Comparison of ENCODE assay signal across 19 cellular contexts in genomic region chr7:123752534-123752933, GRCh38.
"Had no signal": no experiment of that assay in that cellular context is flagged by ENCODE, and none has a peak within 500 bp of the region (broad histone marks: within the 10 kb centered on the region; RNA-seq: fewer than 3 reads in every experiment).

No MANE protein-coding gene starts in this region.

- H3K27me3 Mint-ChIP-seq: activated CD4-positive, alpha-beta memory T cell treated with anti-CD3 and anti-CD28 coated beads, Interleukin-2, amount 10 ng/mL, durations not matched to agents 7 days and 5 days; memory B cell; naive thymus-derived CD8-positive, alpha-beta T cell; progenitor cell of endocrine pancreas; stimulated activated naive B cell treated with anti-CD40 and anti-IgM and Interleukin-4, amounts not matched to agents 10 μg/mL and 1 μg/mL and 100 μg/mL, for 72 hours; T-helper 17 cell had no signal

- H3K4me3 ChIP-seq: gastroesophageal sphincter, right atrium auricular region, tibial nerve had no signal

- H3K9me3 ChIP-seq: gastroesophageal sphincter, right atrium auricular region, tibial nerve had no signal

- H3K4me3 Mint-ChIP-seq: activated CD4-positive, alpha-beta memory T cell treated with anti-CD3 and anti-CD28 coated beads, Interleukin-2, amount 10 ng/mL, durations not matched to agents 7 days and 5 days; activated T-cell treated with anti-CD3 and anti-CD28 coated beads, Interleukin-2, amount 50 U/mL, for 4 hours; memory B cell; naive thymus-derived CD8-positive, alpha-beta T cell; stimulated activated naive B cell treated with anti-CD40 and anti-IgM and Interleukin-4, amounts not matched to agents 10 μg/mL and 1 μg/mL and 100 μg/mL, for 72 hours; T-helper 17 cell had no signal

- H3K27ac Mint-ChIP-seq: activated CD4-positive, alpha-beta memory T cell treated with anti-CD3 and anti-CD28 coated beads, Interleukin-2, amount 10 ng/mL, durations not matched to agents 7 days and 5 days; memory B cell; progenitor cell of endocrine pancreas; stimulated activated naive B cell treated with anti-CD40 and anti-IgM and Interleukin-4, amounts not matched to agents 10 μg/mL and 1 μg/mL and 100 μg/mL, for 72 hours; T-helper 17 cell had no signal

- H3K36me3 ChIP-seq: gastroesophageal sphincter, right atrium auricular region, tibial nerve had no signal

- H3K9me3 Mint-ChIP-seq: activated CD4-positive, alpha-beta memory T cell treated with anti-CD3 and anti-CD28 coated beads, Interleukin-2, amount 10 ng/mL, durations not matched to agents 7 days and 5 days; activated T-cell treated with anti-CD3 and anti-CD28 coated beads, Interleukin-2, amount 50 U/mL, for 4 hours; memory B cell; naive thymus-derived CD8-positive, alpha-beta T cell; stimulated activated naive B cell treated with anti-CD40 and anti-IgM and Interleukin-4, amounts not matched to agents 10 μg/mL and 1 μg/mL and 100 μg/mL, for 72 hours had no signal

- DNase-seq: activated CD4-positive, alpha-beta memory T cell treated with anti-CD3 and anti-CD28 coated beads, Interleukin-2, amount 10 ng/mL, durations not matched to agents 7 days and 5 days; activated CD4-positive, alpha-beta T cell treated with anti-CD3 and anti-CD28 coated beads for 4 hours; activated effector memory CD4-positive, alpha-beta T cell treated with Interleukin-2 at 50 U/mL for 16 hours; activated naive CD4-positive, alpha-beta T cell treated with anti-CD3 and anti-CD28 coated beads, Interleukin-2, amount 50 U/mL, for 16 hours; activated T-cell treated with anti-CD3 and anti-CD28 coated beads, Interleukin-2, amount 50 U/mL, for 4 hours; left ventricle myocardium superior; naive thymus-derived CD8-positive, alpha-beta T cell; occipital lobe; stimulated activated CD4-positive, alpha-beta T cell treated with anti-CD3 and anti-CD28 coated beads, Interleukin-15, amount 100 ng/mL, for 24 hours; stimulated activated CD4-positive, alpha-beta T cell treated with anti-CD3 and anti-CD28 coated beads, Interleukin-4, amount 100 ng/mL, for 1 hour; stimulated activated naive B cell treated with anti-CD40 and anti-IgM and Interleukin-4, amounts not matched to agents 10 μg/mL and 1 μg/mL and 100 μg/mL, for 72 hours; T-helper 17 cell; WERI-Rb-1 had no signal

- H3K27me3 ChIP-seq: gastroesophageal sphincter, right atrium auricular region, tibial nerve had no signal

- H3K27ac ChIP-seq: gastroesophageal sphincter, right atrium auricular region, WERI-Rb-1 had no signal

- H3K36me3 Mint-ChIP-seq: memory B cell; naive thymus-derived CD8-positive, alpha-beta T cell had no signal

- FAIRE-seq: endometrium had no signal
